ENCODE assay signal across 12 cellular contexts in genomic region chr22:40449676-40450035, GRCh38.
DNase-seq lines count a peak whose midpoint lies in the region; ATAC-seq, FAIRE-seq and TF ChIP-seq lines count a peak whose summit lies in the region.
"Had no signal": no experiment of that assay in that cellular context is flagged by ENCODE, and none has a peak within 500 bp of the region (broad histone marks: within the 10 kb centered on the region; RNA-seq: fewer than 3 reads in every experiment).

No MANE protein-coding gene starts in this region.

- ATAC-seq in HG03460 (IDR thresholded peaks at IDR 0.05; ENCODE audit: unreplicated experiment) = no peak

- peak; percentile 37 for DNase-seq in AG09319 (ENCODE audit: extremely low read depth, low read depth)
- DNase-seq in GM18507 (ENCODE audit: extremely low spot score, insufficient read length, low read depth) = no peak
- DNase-seq in cardiac fibroblast (ENCODE audit: low read depth in 2 of 2) = peak; percentile 49 to 79
- DNase-seq in myocyte (ENCODE audit: low read depth) = peak; percentile 61
- DNase-seq in T1000 (lab: John Stamatoyannopoulos, UW) = no peak
- DNase-seq in NCI-H1105 (lab: John Stamatoyannopoulos, UW) = no peak
- DNase-seq in activated CD8-positive, alpha-beta memory T cell treated with anti-CD3 and anti-CD28 coated beads, Interleukin-2, amount 50 U/mL, for 4 hours = no peak
- DNase-seq: activated gamma-delta T cell treated with Interleukin-2 at 50 U/mL for 16 hours; effector memory CD4-positive, alpha-beta T cell; H9; nucleus accumbens had no signal

- H3K4me3 ChIP-seq in cardiac fibroblast (replicated peaks in 1 of 2; ENCODE audit: low read depth in 2 of 2, low read length in 2 of 2) = no peak overlapping the region

- TF ChIP-seq CTCF in AG09319 (IDR thresholded peaks at IDR 0.05; ENCODE audit: low read depth, low read length) (no peak), cardiac fibroblast (IDR thresholded peaks at IDR 0.05; ENCODE audit: low read depth, low read length) (no peak)

- peak; percentile 15 for FAIRE-seq in GM18507 (lab: Jason Lieb, UNC)

Comparison
In these comparisons a context has a peak if more than half of its experiments do, and no peak if none do; other contexts are left out.
1. DNase-seq: peak in AG09319 (single experiment), cardiac fibroblast (2 of 2) and myocyte (single experiment); none in GM18507 (single experiment), T1000 (single experiment), NCI-H1105 (single experiment) and activated CD8-positive, alpha-beta memory T cell treated with anti-CD3 and anti-CD28 coated beads, Interleukin-2, amount 50 U/mL, for 4 hours (single experiment).